ENCODE assay signal across 20 cellular contexts in the genomic region with DNA sequence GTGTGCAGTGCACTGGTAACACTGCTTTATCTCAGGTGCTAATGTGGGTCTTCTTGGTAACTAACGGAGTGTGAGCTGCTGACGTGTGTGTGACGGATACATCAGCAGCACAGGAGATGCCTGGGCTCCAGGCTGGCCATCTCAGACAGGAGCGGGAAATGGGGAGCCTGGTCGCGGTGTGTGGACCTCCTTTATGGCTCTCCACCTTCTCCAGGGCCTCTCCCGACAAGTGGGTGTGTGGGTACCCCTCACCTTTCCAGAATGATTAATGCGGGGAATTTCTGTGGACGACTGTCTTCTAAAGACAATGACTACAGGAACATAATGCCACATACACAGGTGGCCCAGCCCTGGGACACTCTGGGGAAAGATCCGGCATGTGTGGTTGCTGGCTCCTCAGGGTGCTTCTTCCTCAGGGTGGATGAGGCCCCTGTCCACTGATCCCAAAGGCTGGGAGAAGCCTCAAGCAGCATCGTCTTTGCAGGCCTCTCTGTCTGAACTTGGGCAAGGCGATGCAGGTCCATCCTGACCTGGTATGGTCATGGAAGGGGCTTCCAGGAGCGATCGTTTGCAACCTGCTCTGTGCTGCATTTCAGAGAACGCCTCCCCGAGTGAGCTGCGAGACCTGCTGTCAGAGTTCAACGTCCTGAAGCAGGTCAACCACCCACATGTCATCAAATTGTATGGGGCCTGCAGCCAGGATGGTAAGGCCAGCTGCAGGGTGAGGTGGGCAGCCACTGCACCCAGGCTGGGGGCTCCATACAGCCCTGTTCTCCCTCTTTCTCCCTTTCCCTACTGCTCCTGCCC. TPM values are rescaled to one million over a fixed set of nuclear protein-coding genes. Genes with fewer than 3 reads are reported as not detected.
DNase-seq lines count a peak whose midpoint lies in the region; ATAC-seq and TF ChIP-seq lines count a peak whose summit lies in the region.
"Had no signal": no experiment of that assay in that cellular context is flagged by ENCODE, and none has a peak within 500 bp of the region (broad histone marks: within the 10 kb centered on the region; RNA-seq: fewer than 3 reads in every experiment).

No MANE protein-coding gene starts in this region.

- no peaks in the 10 kb centered on the region for H3K27me3 Mint-ChIP-seq in natural killer cell treated with Interleukin-12 subunit alpha and Interleukin-12 subunit beta and Interleukin-15 and Interleukin-18, amount 100 ng/mL, for 72 hours
- no peaks in the 10 kb centered on the region for H3K27me3 Mint-ChIP-seq in natural killer cell (ENCODE audit: low read depth in 2 of 2)
- H3K27me3 Mint-ChIP-seq in dendritic cell treated with granulocyte-macrophage colony-stimulating factor and Interleukin-4, amounts not matched to agents 40 ng/mL and 50 ng/mL, for 4 days = peaks cover 3% of the 10 kb centered on the region

- H3K27ac Mint-ChIP-seq in natural killer cell treated with Interleukin-12 subunit alpha and Interleukin-12 subunit beta and Interleukin-15 and Interleukin-18, amount 100 ng/mL, for 72 hours = peak overlapping the region in 1 of 2 donors; percentile 82
- H3K27ac Mint-ChIP-seq in natural killer cell = peak overlapping the region in 1 of 2 donors; percentile 81
- peak overlapping the region; percentile 96 for H3K27ac Mint-ChIP-seq in dendritic cell treated with granulocyte-macrophage colony-stimulating factor and Interleukin-4, amounts not matched to agents 40 ng/mL and 50 ng/mL, for 4 days

- no peaks in the 10 kb centered on the region for H3K9me3 Mint-ChIP-seq in natural killer cell treated with Interleukin-12 subunit alpha and Interleukin-12 subunit beta and Interleukin-15 and Interleukin-18, amount 100 ng/mL, for 72 hours
- H3K9me3 Mint-ChIP-seq in natural killer cell = no peaks in the 10 kb centered on the region
- H3K9me3 Mint-ChIP-seq in dendritic cell treated with granulocyte-macrophage colony-stimulating factor and Interleukin-4, amounts not matched to agents 40 ng/mL and 50 ng/mL, for 4 days = no peaks in the 10 kb centered on the region

- no peak for TF ChIP-seq CTCF in natural killer cell (IDR thresholded peaks at IDR 0.05)
- TF ChIP-seq CTCF in osteoblast (IDR thresholded peaks at IDR 0.05; ENCODE audit: extremely low read depth, low read depth, low read length) = no peak

- peak; percentile 29 for DNase-seq in natural killer cell treated with Interleukin-12 subunit alpha and Interleukin-12 subunit beta and Interleukin-15 and Interleukin-18, amount 100 ng/mL, for 72 hours (ENCODE audit: low spot score)
- DNase-seq in natural killer cell (no peak), osteoblast (ENCODE audit: insufficient read length, low spot score, missing footprints) (peak; percentile 59)
- DNase-seq in activated T-cell treated with anti-CD3 and anti-CD28 coated beads, Interleukin-2, amount 50 U/mL, for 48 hours = no peak
- DNase-seq: ACHN, DMS79, KG1, MV-4-11, NCI-H187, NCI-H226, NCI-H524, NCI-H82, PC-3, RPMI8226, SHP77 treated with DMSO at 0.1 percent for 48 hours had no signal

- H3K79me2 ChIP-seq in osteoblast (ENCODE audit: insufficient read depth, low read length) = no peaks in the 10 kb centered on the region

- H3K27ac ChIP-seq in osteoblast (ENCODE audit: low read depth, low read length) = no peak overlapping the region

- intact Hi-C loops in natural killer cell (cut with micrococcal nuclease) = no loop called here
- intact Hi-C loops in dendritic cell treated with granulocyte-macrophage colony-stimulating factor and Interleukin-4, amounts not matched to agents 40 ng/mL and 50 ng/mL, for 4 days (cut with micrococcal nuclease) = no loop called here

- no peaks in the 10 kb centered on the region for H3K27me3 ChIP-seq in osteoblast (ENCODE audit: insufficient read depth, low read length)

- H3K36me3 ChIP-seq in osteoblast (ENCODE audit: insufficient read depth, low read length) = no peaks in the 10 kb centered on the region

- no peak overlapping the region for H2AFZ ChIP-seq in osteoblast (ENCODE audit: low read length)

- peaks cover 26 to 31% of the 10 kb centered on the region in 2 donors for H3K4me1 Mint-ChIP-seq in natural killer cell treated with Interleukin-12 subunit alpha and Interleukin-12 subunit beta and Interleukin-15 and Interleukin-18, amount 100 ng/mL, for 72 hours (ENCODE audit: low read depth in 2 of 2)
- peaks cover 25 to 34% of the 10 kb centered on the region in 2 donors for H3K4me1 Mint-ChIP-seq in natural killer cell
- H3K4me1 Mint-ChIP-seq in dendritic cell treated with granulocyte-macrophage colony-stimulating factor and Interleukin-4, amounts not matched to agents 40 ng/mL and 50 ng/mL, for 4 days (ENCODE audit: low read depth) = peaks cover 70% of the 10 kb centered on the region

- H4K20me1 ChIP-seq in osteoblast (ENCODE audit: insufficient read depth, low read length) = no peaks in the 10 kb centered on the region

- H3K36me3 Mint-ChIP-seq in natural killer cell treated with Interleukin-12 subunit alpha and Interleukin-12 subunit beta and Interleukin-15 and Interleukin-18, amount 100 ng/mL, for 72 hours = no peaks in the 10 kb centered on the region
- H3K36me3 Mint-ChIP-seq in natural killer cell = no peaks in the 10 kb centered on the region
- H3K36me3 Mint-ChIP-seq in dendritic cell treated with granulocyte-macrophage colony-stimulating factor and Interleukin-4, amounts not matched to agents 40 ng/mL and 50 ng/mL, for 4 days (ENCODE audit: low read depth) = no peaks in the 10 kb centered on the region
- H3K36me3 Mint-ChIP-seq: CD14-positive monocyte had no signal

- no peak overlapping the region for H3K4me3 ChIP-seq in osteoblast (ENCODE audit: insufficient read depth, low read length)

- no peak overlapping the region for H3K4me2 ChIP-seq in osteoblast (ENCODE audit: insufficient read depth, low read length)

- H3K4me3 Mint-ChIP-seq in natural killer cell treated with Interleukin-12 subunit alpha and Interleukin-12 subunit beta and Interleukin-15 and Interleukin-18, amount 100 ng/mL, for 72 hours = no peak overlapping the region
- no peak overlapping the region for H3K4me3 Mint-ChIP-seq in natural killer cell
- H3K4me3 Mint-ChIP-seq in dendritic cell treated with granulocyte-macrophage colony-stimulating factor and Interleukin-4, amounts not matched to agents 40 ng/mL and 50 ng/mL, for 4 days = no peak overlapping the region
- H3K4me3 Mint-ChIP-seq: CD14-positive monocyte had no signal

- no peak for ATAC-seq in natural killer cell treated with Interleukin-12 subunit alpha and Interleukin-12 subunit beta and Interleukin-15 and Interleukin-18, amount 100 ng/mL, for 72 hours
- ATAC-seq in natural killer cell = no peak
- no peak for ATAC-seq in HG02678 (IDR thresholded peaks at IDR 0.05; ENCODE audit: unreplicated experiment)
- no peak for ATAC-seq in GM21528 (IDR thresholded peaks at IDR 0.05; ENCODE audit: low FRiP score, unreplicated experiment)
- ATAC-seq: HepG2, PC-3 had no signal

- H3K4me1 ChIP-seq in osteoblast (ENCODE audit: insufficient read depth, low read length) = no peaks in the 10 kb centered on the region

- H3K9me3 ChIP-seq in osteoblast (ENCODE audit: low read depth, low read length) = no peaks in the 10 kb centered on the region

RNA-seq across cellular contexts. Expression of a gene that starts 20.3 kb away (rescaled TPM):
- 10 to 100 TPM; 31.4 to 41.3 TPM for total RNA-seq in natural killer cell treated with Interleukin-12 subunit alpha and Interleukin-12 subunit beta and Interleukin-15 and Interleukin-18, amount 100 ng/mL, for 72 hours
- total RNA-seq in natural killer cell = 10 to 100 TPM; 49.9 to 57.4 (median 52.8) TPM
- total RNA-seq in osteoblast = 31.8 and 37.7 TPM in 2 replicates

RNA-seq across cellular contexts. Expression of a gene that starts 41.1 kb away (rescaled TPM):
- not detected for total RNA-seq in natural killer cell treated with Interleukin-12 subunit alpha and Interleukin-12 subunit beta and Interleukin-15 and Interleukin-18, amount 100 ng/mL, for 72 hours
- total RNA-seq in natural killer cell (under 1 TPM in 1 of 3 donors, not detected in 2; 0.16 TPM), osteoblast (under 0.01 TPM in 2 replicates)
- total RNA-seq: PC-3 had no signal

Comparison
In these comparisons a context has a peak if more than half of its experiments do, and no peak if none do; other contexts are left out.
1. DNase-seq: peak in natural killer cell treated with Interleukin-12 subunit alpha and Interleukin-12 subunit beta and Interleukin-15 and Interleukin-18, amount 100 ng/mL, for 72 hours (single experiment) and osteoblast (single experiment); none in natural killer cell (single experiment) and activated T-cell treated with anti-CD3 and anti-CD28 coated beads, Interleukin-2, amount 50 U/mL, for 48 hours (0 of 2).